In the genomic region with DNA sequence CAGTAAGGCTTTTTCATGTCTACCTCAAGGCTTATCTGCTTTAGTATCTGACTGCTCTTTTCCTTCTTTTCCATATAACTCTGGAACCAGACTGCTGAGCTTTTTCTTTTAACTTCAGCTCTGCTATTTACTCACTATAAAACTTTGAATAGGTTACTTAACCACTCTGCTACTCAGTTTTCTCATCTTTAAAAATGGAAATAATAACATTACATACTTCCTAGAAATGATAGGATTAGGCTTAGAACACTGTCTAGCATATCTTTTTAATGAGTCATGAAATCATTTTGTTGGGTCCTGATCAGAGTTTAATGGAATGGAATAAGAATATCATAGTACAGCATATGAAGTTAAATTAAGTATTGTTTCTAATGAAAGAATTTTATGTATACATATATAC, we compare ENCODE assay signal across 20 cellular contexts.
DNase-seq lines count a peak whose midpoint lies in the region; ATAC-seq and TF ChIP-seq lines count a peak whose summit lies in the region.
"Had no signal": no experiment of that assay in that cellular context is flagged by ENCODE, and none has a peak within 500 bp of the region (broad histone marks: within the 10 kb centered on the region; RNA-seq: fewer than 3 reads in every experiment).

No MANE protein-coding gene starts in this region.

- H3K27me3 ChIP-seq in HCT116 (ENCODE audit: insufficient read depth, low read length) (no peaks in the 10 kb centered on the region), ascending aorta (no peaks in the 10 kb centered on the region), skeletal muscle satellite cell (ENCODE audit: control insufficient read depth, insufficient read depth, low read length) (no peaks in the 10 kb centered on the region)
- H3K27me3 ChIP-seq: BLaER1, hepatocyte, neutrophil, Peyer's patch, sigmoid colon, thyroid gland had no signal

- no TSS peak for BruUV-seq in HCT116 (replicated peaks; lab: Mats Ljungman, UMichigan)

- H3K9me2 ChIP-seq in HCT116 (ENCODE audit: insufficient read depth): no peaks in the 10 kb centered on the region

- H3K27ac ChIP-seq in HCT116 (ENCODE audit: low read depth, low read length) (peak overlapping the region; percentile 19; the same call in 1 of the 2 replicates), ascending aorta (peak overlapping the region; percentile 45 to 50)
- H3K27ac ChIP-seq: BLaER1, hepatocyte, neutrophil, Peyer's patch, sigmoid colon, thyroid gland had no signal

- no peak for TF ChIP-seq RAD21 in HCT116 (IDR thresholded peaks at IDR 0.05; ENCODE audit: low read depth)

- TF ChIP-seq CTCF in HCT116 (IDR thresholded peaks at IDR 0.05 in 2 of 3, conservative IDR thresholded peaks at IDR 0.05 in 1 of 3; ENCODE audit: borderline replicate concordance in 1 of 3, insufficient read depth in 1 of 3, low read depth in 2 of 3, low read length in 2 of 3): no peak
- no peak for TF ChIP-seq CTCF in ascending aorta (IDR thresholded peaks at IDR 0.05)

- no peak for TF ChIP-seq POLR2A in HCT116 (IDR thresholded peaks at IDR 0.05; ENCODE audit: borderline replicate concordance, extremely low read depth, insufficient read depth, insufficient read length)

- H3K4me1 ChIP-seq in HCT116 (ENCODE audit: control insufficient read depth in 1 of 2, insufficient read depth in 2 of 2, low read length in 2 of 2): peaks cover 5 to 10% of the 10 kb centered on the region in 2 experiments
- H3K4me1 ChIP-seq in ascending aorta: peaks cover 0 to 2% of the 10 kb centered on the region in 2 donors
- H3K4me1 ChIP-seq in skeletal muscle satellite cell (ENCODE audit: control insufficient read depth, insufficient read depth, low read length): peaks cover 38% of the 10 kb centered on the region
- H3K4me1 ChIP-seq: BLaER1, Peyer's patch, sigmoid colon, thyroid gland had no signal

- no peak for ATAC-seq in HCT116
- ATAC-seq: activated CD8-positive, alpha-beta T cell treated with anti-CD3 and anti-CD28 coated beads for 36 hours had no signal

- intact Hi-C loops in HCT116 (cut with micrococcal nuclease) (no loop called here), ascending aorta (cut with DNase I) (no loop called here)

- no peak overlapping the region for H2AFZ ChIP-seq in HCT116 (ENCODE audit: low read depth, low read length, poor library complexity, severe bottlenecking)
- H2AFZ ChIP-seq: hepatocyte had no signal

- peaks cover 23% of the 10 kb centered on the region; the same call in 1 of the 2 replicates for H3K79me2 ChIP-seq in HCT116 (ENCODE audit: insufficient read depth, low read length)
- H3K79me2 ChIP-seq: hepatocyte had no signal

- H3K36me3 ChIP-seq in HCT116 (ENCODE audit: control insufficient read depth in 1 of 2, insufficient read depth in 2 of 2, low read length in 2 of 2) (0 out of 4 replicates have a peak, but pooled peaks cover 0 to 6% of the 10 kb centered on the region in 2 experiments), ascending aorta (no peaks in the 10 kb centered on the region), skeletal muscle satellite cell (ENCODE audit: insufficient read depth, low read length) (no peaks in the 10 kb centered on the region)
- H3K36me3 ChIP-seq: BLaER1, neutrophil, Peyer's patch, sigmoid colon, thyroid gland had no signal

- H3K9ac ChIP-seq in HCT116 (ENCODE audit: low read length) (no peak overlapping the region), skeletal muscle satellite cell (ENCODE audit: low read depth, low read length) (peak overlapping the region; percentile 74)
- H3K9ac ChIP-seq: BLaER1 had no signal

- CTCF ChIA-PET in HCT116 (lab: Charles Lee): no interaction called here

- POLR2A ChIA-PET in HCT116 (lab: Charles Lee): no interaction called here

- RAD21 ChIA-PET in HCT116 (lab: Charles Lee; ENCODE audit: low non-redundant PET in 1 of 2, low total read pairs in 2 of 2, uncharacterized antibody in 2 of 2, unreplicated experiment in 2 of 2): no interaction called here

- no peaks in the 10 kb centered on the region for H4K20me1 ChIP-seq in HCT116 (ENCODE audit: insufficient read depth)
- H4K20me1 ChIP-seq: BLaER1 had no signal

- H3K9me3 ChIP-seq in HCT116 (ENCODE audit: control insufficient read depth in 1 of 2, insufficient read depth in 1 of 2, low read depth in 1 of 2, low read length in 2 of 2) (no peaks in the 10 kb centered on the region), ascending aorta (no peaks in the 10 kb centered on the region), skeletal muscle satellite cell (replicated peaks; ENCODE audit: low read length) (no peaks in the 10 kb centered on the region)
- H3K9me3 ChIP-seq: BLaER1, neutrophil, Peyer's patch, sigmoid colon, thyroid gland had no signal

- H3K4me2 ChIP-seq in HCT116 (ENCODE audit: low read length) (peak overlapping the region; percentile 13; the same call in 1 of the 2 replicates), skeletal muscle satellite cell (ENCODE audit: low read length) (peak overlapping the region; percentile 64)
- H3K4me2 ChIP-seq: BLaER1, hepatocyte had no signal

- no peak overlapping the region for H3K4me3 ChIP-seq in HCT116 (replicated peaks in 1 of 2; ENCODE audit: low read depth in 1 of 2, low read length in 2 of 2)
- H3K4me3 ChIP-seq in ascending aorta: no peak overlapping the region
- H3K4me3 ChIP-seq in skeletal muscle satellite cell (ENCODE audit: low read length): peak overlapping the region; percentile 23
- H3K4me3 ChIP-seq: BLaER1, coronary artery, hepatocyte, Peyer's patch, sigmoid colon, thyroid gland had no signal

- DNase-seq in HCT116 (ENCODE audit: low read depth, low spot score): no peak
- DNase-seq in ascending aorta (ENCODE audit: low spot score in 2 of 2): no peak
- DNase-seq in fibroblast of peridontal ligament (ENCODE audit: extremely low read depth): peak; percentile 50
- no peak for DNase-seq in KG1 (lab: John Stamatoyannopoulos, UW)
- no peak for DNase-seq in activated naive CD4-positive, alpha-beta T cell (lab: John Stamatoyannopoulos, UW)
- DNase-seq in activated CD4-positive, alpha-beta T cell treated with anti-CD3 and anti-CD28 coated beads for 1 hour: no peak
- DNase-seq: activated CD8-positive, alpha-beta T cell treated with anti-CD3 and anti-CD28 coated beads for 36 hours; kidney glomerular epithelial cell; NCI-H1105; NCI-H748 treated with DMSO at 0.1 percent for 48 hours; Peyer's patch; sigmoid colon; stimulated activated CD4-positive, alpha-beta T cell treated with anti-CD3 and anti-CD28 coated beads, Interleukin-4, amount 100 ng/mL, for 24 hours; SW 1271; thyroid gland had no signal

TF ChIP-seq in HCT116, 20 proteins besides CTCF, POLR2A, EP300 and RAD21 (continues in another document):
- TF ChIP-seq EZH2phosphoT487 (IDR thresholded peaks at IDR 0.05; ENCODE audit: borderline replicate concordance): no peak
- no peak for TF ChIP-seq POLR2AphosphoS5 (IDR thresholded peaks at IDR 0.05; ENCODE audit: low read depth, low read length)
- no peak for TF ChIP-seq SP1 (IDR thresholded peaks at IDR 0.05; ENCODE audit: low read depth)
- TF ChIP-seq EGR1 (IDR thresholded peaks at IDR 0.05; ENCODE audit: low read depth): no peak
- TF ChIP-seq, protein P1, sequence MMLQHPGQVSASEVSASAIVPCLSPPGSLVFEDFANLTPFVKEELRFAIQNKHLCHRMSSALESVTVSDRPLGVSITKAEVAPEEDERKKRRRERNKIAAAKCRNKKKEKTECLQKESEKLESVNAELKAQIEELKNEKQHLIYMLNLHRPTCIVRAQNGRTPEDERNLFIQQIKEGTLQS (IDR thresholded peaks at IDR 0.05): no peak
- TF ChIP-seq FOSL1 (IDR thresholded peaks at IDR 0.05; ENCODE audit: low read depth): no peak
- no peak for TF ChIP-seq YY1 (IDR thresholded peaks at IDR 0.05; ENCODE audit: extremely low read depth, insufficient replicate concordance, low read depth, low read length)
- TF ChIP-seq, protein P2, sequence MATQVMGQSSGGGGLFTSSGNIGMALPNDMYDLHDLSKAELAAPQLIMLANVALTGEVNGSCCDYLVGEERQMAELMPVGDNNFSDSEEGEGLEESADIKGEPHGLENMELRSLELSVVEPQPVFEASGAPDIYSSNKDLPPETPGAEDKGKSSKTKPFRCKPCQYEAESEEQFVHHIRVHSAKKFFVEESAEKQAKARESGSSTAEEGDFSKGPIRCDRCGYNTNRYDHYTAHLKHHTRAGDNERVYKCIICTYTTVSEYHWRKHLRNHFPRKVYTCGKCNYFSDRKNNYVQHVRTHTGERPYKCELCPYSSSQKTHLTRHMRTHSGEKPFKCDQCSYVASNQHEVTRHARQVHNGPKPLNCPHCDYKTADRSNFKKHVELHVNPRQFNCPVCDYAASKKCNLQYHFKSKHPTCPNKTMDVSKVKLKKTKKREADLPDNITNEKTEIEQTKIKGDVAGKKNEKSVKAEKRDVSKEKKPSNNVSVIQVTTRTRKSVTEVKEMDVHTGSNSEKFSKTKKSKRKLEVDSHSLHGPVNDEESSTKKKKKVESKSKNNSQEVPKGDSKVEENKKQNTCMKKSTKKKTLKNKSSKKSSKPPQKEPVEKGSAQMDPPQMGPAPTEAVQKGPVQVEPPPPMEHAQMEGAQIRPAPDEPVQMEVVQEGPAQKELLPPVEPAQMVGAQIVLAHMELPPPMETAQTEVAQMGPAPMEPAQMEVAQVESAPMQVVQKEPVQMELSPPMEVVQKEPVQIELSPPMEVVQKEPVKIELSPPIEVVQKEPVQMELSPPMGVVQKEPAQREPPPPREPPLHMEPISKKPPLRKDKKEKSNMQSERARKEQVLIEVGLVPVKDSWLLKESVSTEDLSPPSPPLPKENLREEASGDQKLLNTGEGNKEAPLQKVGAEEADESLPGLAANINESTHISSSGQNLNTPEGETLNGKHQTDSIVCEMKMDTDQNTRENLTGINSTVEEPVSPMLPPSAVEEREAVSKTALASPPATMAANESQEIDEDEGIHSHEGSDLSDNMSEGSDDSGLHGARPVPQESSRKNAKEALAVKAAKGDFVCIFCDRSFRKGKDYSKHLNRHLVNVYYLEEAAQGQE (IDR thresholded peaks at IDR 0.05; ENCODE audit: low read depth): no peak
- TF ChIP-seq, protein P3, sequence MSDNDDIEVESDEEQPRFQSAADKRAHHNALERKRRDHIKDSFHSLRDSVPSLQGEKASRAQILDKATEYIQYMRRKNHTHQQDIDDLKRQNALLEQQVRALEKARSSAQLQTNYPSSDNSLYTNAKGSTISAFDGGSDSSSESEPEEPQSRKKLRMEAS (IDR thresholded peaks at IDR 0.05): no peak
- no peak for TF ChIP-seq JUND (IDR thresholded peaks at IDR 0.05)
- no peak for TF ChIP-seq SIN3A (IDR thresholded peaks at IDR 0.05; ENCODE audit: low read depth)
- TF ChIP-seq CEBPB (IDR thresholded peaks at IDR 0.05; ENCODE audit: low read depth): no peak
- TF ChIP-seq ZFX (IDR thresholded peaks at IDR 0.05): no peak
- no peak for TF ChIP-seq ZNF274 (IDR thresholded peaks at IDR 0.05; ENCODE audit: low read depth, low read length)
- no peak for TF ChIP-seq SRF (IDR thresholded peaks at IDR 0.05; ENCODE audit: low read depth)
